In the genomic region with DNA sequence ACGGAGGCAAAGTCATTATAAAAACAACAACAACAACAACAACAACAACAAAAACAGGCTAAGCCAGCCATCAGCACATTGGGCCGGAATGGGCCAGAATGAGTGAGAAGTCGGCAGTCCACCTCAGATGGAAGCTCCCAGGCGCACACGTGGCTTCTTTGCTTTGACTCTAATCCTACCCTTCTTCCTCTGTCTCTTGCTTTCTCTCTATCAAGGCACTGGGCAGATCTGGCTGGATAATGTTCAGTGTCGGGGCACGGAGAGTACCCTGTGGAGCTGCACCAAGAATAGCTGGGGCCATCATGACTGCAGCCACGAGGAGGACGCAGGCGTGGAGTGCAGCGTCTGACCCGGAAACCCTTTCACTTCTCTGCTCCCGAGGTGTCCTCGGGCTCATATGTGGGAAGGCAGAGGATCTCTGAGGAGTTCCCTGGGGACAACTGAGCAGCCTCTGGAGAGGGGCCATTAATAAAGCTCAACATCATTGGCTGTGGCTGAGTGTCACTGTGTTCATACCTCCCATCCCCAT, we compare ENCODE assay signal across 1 cellular context.
TF ChIP-seq lines count a peak whose summit lies in the region.

No MANE protein-coding gene starts in this region.

TF ChIP-seq in HepG2, 621 proteins besides CTCF, POLR2A, EP300 and RAD21 (continued from another document):
- TF ChIP-seq ZNF773 (CRISPR knock-in tag; IDR thresholded peaks at IDR 0.05; ENCODE audit: borderline replicate concordance): no peak
- TF ChIP-seq ZEB1 (IDR thresholded peaks at IDR 0.05; ENCODE audit: insufficient replicate concordance, low read depth): no peak
- TF ChIP-seq ZNF556 (CRISPR knock-in tag; IDR thresholded peaks at IDR 0.05; ENCODE audit: borderline replicate concordance): no peak
- TF ChIP-seq, protein P1, sequence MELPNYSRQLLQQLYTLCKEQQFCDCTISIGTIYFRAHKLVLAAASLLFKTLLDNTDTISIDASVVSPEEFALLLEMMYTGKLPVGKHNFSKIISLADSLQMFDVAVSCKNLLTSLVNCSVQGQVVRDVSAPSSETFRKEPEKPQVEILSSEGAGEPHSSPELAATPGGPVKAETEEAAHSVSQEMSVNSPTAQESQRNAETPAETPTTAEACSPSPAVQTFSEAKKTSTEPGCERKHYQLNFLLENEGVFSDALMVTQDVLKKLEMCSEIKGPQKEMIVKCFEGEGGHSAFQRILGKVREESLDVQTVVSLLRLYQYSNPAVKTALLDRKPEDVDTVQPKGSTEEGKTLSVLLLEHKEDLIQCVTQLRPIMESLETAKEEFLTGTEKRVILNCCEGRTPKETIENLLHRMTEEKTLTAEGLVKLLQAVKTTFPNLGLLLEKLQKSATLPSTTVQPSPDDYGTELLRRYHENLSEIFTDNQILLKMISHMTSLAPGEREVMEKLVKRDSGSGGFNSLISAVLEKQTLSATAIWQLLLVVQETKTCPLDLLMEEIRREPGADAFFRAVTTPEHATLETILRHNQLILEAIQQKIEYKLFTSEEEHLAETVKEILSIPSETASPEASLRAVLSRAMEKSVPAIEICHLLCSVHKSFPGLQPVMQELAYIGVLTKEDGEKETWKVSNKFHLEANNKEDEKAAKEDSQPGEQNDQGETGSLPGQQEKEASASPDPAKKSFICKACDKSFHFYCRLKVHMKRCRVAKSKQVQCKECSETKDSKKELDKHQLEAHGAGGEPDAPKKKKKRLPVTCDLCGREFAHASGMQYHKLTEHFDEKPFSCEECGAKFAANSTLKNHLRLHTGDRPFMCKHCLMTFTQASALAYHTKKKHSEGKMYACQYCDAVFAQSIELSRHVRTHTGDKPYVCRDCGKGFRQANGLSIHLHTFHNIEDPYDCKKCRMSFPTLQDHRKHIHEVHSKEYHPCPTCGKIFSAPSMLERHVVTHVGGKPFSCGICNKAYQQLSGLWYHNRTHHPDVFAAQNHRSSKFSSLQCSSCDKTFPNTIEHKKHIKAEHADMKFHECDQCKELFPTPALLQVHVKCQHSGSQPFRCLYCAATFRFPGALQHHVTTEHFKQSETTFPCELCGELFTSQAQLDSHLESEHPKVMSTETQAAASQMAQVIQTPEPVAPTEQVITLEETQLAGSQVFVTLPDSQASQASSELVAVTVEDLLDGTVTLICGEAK (IDR thresholded peaks at IDR 0.05): no peak
- TF ChIP-seq, protein P1 (CRISPR knock-in tag; IDR thresholded peaks at IDR 0.05): no peak
- TF ChIP-seq NFE2L1 (CRISPR knock-in tag; IDR thresholded peaks at IDR 0.05; ENCODE audit: borderline replicate concordance): no peak
- TF ChIP-seq, protein P2, sequence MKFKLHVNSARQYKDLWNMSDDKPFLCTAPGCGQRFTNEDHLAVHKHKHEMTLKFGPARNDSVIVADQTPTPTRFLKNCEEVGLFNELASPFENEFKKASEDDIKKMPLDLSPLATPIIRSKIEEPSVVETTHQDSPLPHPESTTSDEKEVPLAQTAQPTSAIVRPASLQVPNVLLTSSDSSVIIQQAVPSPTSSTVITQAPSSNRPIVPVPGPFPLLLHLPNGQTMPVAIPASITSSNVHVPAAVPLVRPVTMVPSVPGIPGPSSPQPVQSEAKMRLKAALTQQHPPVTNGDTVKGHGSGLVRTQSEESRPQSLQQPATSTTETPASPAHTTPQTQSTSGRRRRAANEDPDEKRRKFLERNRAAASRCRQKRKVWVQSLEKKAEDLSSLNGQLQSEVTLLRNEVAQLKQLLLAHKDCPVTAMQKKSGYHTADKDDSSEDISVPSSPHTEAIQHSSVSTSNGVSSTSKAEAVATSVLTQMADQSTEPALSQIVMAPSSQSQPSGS (CRISPR knock-in tag; IDR thresholded peaks at IDR 0.05): no peak
- TF ChIP-seq, protein P3, sequence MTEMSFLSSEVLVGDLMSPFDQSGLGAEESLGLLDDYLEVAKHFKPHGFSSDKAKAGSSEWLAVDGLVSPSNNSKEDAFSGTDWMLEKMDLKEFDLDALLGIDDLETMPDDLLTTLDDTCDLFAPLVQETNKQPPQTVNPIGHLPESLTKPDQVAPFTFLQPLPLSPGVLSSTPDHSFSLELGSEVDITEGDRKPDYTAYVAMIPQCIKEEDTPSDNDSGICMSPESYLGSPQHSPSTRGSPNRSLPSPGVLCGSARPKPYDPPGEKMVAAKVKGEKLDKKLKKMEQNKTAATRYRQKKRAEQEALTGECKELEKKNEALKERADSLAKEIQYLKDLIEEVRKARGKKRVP (CRISPR knock-in tag; IDR thresholded peaks at IDR 0.05): no peak
- no peak for TF ChIP-seq MXI1 (IDR thresholded peaks at IDR 0.05; ENCODE audit: borderline replicate concordance, low read depth, low read length)
- no peak for TF ChIP-seq CCDC6 (CRISPR knock-in tag; IDR thresholded peaks at IDR 0.05)
